Comparison of ENCODE assay signal across 1 cellular context in genomic region chr5:136192526-136193395, GRCh38.
TF ChIP-seq lines count a peak whose summit lies in the region.

SMIM32 (minus strand) TSS chr5:136193162; CDS start chr5:136192524, 638 bp downstream.

TF ChIP-seq in HEK293, 187 proteins besides CTCF, POLR2A, EP300 and RAD21 (continued from another document):
- TF ChIP-seq BCL6B (tag by site-specific recombination; IDR thresholded peaks at IDR 0.05) = no peak
- no peak for TF ChIP-seq YY1 (tag by site-specific recombination; IDR thresholded peaks at IDR 0.05)
- 0 out of 2 replicates have a peak, but pooled peaks have one; percentile 19 for TF ChIP-seq ZNF501 (tag by site-specific recombination; IDR thresholded peaks at IDR 0.05)
- TF ChIP-seq INSM2 (tag by site-specific recombination; IDR thresholded peaks at IDR 0.05) = no peak
- no peak for TF ChIP-seq ZNF398 (tag by site-specific recombination; IDR thresholded peaks at IDR 0.05)
- peak; percentile 66 for TF ChIP-seq REST (tag by site-specific recombination; IDR thresholded peaks at IDR 0.05)
- peak; percentile 47; the same call in 1 of the 2 replicates for TF ChIP-seq ZBTB20 (tag by site-specific recombination; IDR thresholded peaks at IDR 0.05)
- TF ChIP-seq ZNF2 (tag by site-specific recombination; IDR thresholded peaks at IDR 0.05) = no peak
- TF ChIP-seq SP2 (tag by site-specific recombination; IDR thresholded peaks at IDR 0.05) = peak; percentile 47
- TF ChIP-seq BCL11B (tag by site-specific recombination; IDR thresholded peaks at IDR 0.05; ENCODE audit: low read depth) = no peak
- TF ChIP-seq ZNF211 (tag by site-specific recombination; IDR thresholded peaks at IDR 0.05; ENCODE audit: low read depth) = no peak
- no peak for TF ChIP-seq ZXDB (tag by site-specific recombination; IDR thresholded peaks at IDR 0.05)
- TF ChIP-seq KLF17 (tag by site-specific recombination; IDR thresholded peaks at IDR 0.05) = no peak
- no peak for TF ChIP-seq ZNF621 (tag by site-specific recombination; IDR thresholded peaks at IDR 0.05)
- TF ChIP-seq ZNF449 (tag by site-specific recombination; IDR thresholded peaks at IDR 0.05) = peak; percentile 94
- no peak for TF ChIP-seq ZNF510 (tag by site-specific recombination; IDR thresholded peaks at IDR 0.05; ENCODE audit: insufficient replicate concordance)
- TF ChIP-seq ZNF610 (tag by site-specific recombination; IDR thresholded peaks at IDR 0.05; ENCODE audit: borderline replicate concordance) = no peak
- no peak for TF ChIP-seq ZNF785 (tag by site-specific recombination; IDR thresholded peaks at IDR 0.05)
- no peak for TF ChIP-seq ZNF624 (tag by site-specific recombination; IDR thresholded peaks at IDR 0.05)
- TF ChIP-seq SP7 (tag by site-specific recombination; IDR thresholded peaks at IDR 0.05) = no peak
- TF ChIP-seq ZBTB7A (tag by site-specific recombination; IDR thresholded peaks at IDR 0.05; ENCODE audit: low read depth) = 0 out of 2 replicates have a peak, but pooled peaks have one; percentile 54
- no peak for TF ChIP-seq ZNF560 (tag by site-specific recombination; IDR thresholded peaks at IDR 0.05; ENCODE audit: borderline replicate concordance)
TF ChIP-seq in HEK293: peak in this region for 24.
